In genomic region chr22:37752189-37753061, GRCh38 we compare ENCODE assay signal across 8 cellular contexts. TPM values are rescaled to one million over a fixed set of nuclear protein-coding genes. Genes with fewer than 3 reads are reported as not detected.
A peak's percentile ranks its signal among the peaks of the same experiment; 100 is the strongest.
DNase-seq lines count a peak whose midpoint lies in the region; TF ChIP-seq lines count a peak whose summit lies in the region.

No MANE protein-coding gene starts in this region.

- H3K36me3 Mint-ChIP-seq in osteocyte (ENCODE audit: unreplicated experiment) (peaks cover 7% of the 10 kb centered on the region), endothelial cell (ENCODE audit: low read depth, unreplicated experiment) (peaks cover 19% of the 10 kb centered on the region)
- H3K36me3 Mint-ChIP-seq in activated CD4-positive, alpha-beta memory T cell treated with anti-CD3 and anti-CD28 coated beads for 36 hours, result peaks cover 5% of the 10 kb centered on the region

- H3K4me1 Mint-ChIP-seq in osteocyte (ENCODE audit: unreplicated experiment) (peaks cover 71% of the 10 kb centered on the region), endothelial cell (ENCODE audit: unreplicated experiment) (peaks cover 27% of the 10 kb centered on the region)
- peaks cover 12% of the 10 kb centered on the region for H3K4me1 Mint-ChIP-seq in activated CD4-positive, alpha-beta memory T cell treated with anti-CD3 and anti-CD28 coated beads for 36 hours (ENCODE audit: low read depth)

- POLR2A ChIA-PET in activated CD4-positive, alpha-beta memory T cell treated with anti-CD3 and anti-CD28 coated beads for 36 hours (lab: Charles Lee), result no interaction called here

- H3K4me3 ChIP-seq in Peyer's patch, result no peak overlapping the region
- H3K4me3 ChIP-seq in fibroblast of the aortic adventitia (ENCODE audit: low read depth, low read length), result no peak overlapping the region

- TF ChIP-seq POLR2A in Peyer's patch (IDR thresholded peaks at IDR 0.05), result no peak

- intact Hi-C loops in activated CD4-positive, alpha-beta memory T cell treated with anti-CD3 and anti-CD28 coated beads for 36 hours (cut with micrococcal nuclease), result no loop called here

- CTCF ChIA-PET in activated CD4-positive, alpha-beta memory T cell treated with anti-CD3 and anti-CD28 coated beads for 36 hours (lab: Charles Lee), result no interaction called here

- H3K4me3 Mint-ChIP-seq in osteocyte (ENCODE audit: unreplicated experiment) (peak overlapping the region; percentile 60), endothelial cell (ENCODE audit: unreplicated experiment) (no peak overlapping the region)
- H3K4me3 Mint-ChIP-seq in activated CD4-positive, alpha-beta memory T cell treated with anti-CD3 and anti-CD28 coated beads for 36 hours, result no peak overlapping the region

- DNase-seq in Peyer's patch (peak; percentile 35 to 88 (median 69)), fibroblast of the aortic adventitia (ENCODE audit: low read depth) (peak; percentile 99), osteocyte (ENCODE audit: extremely low spot score, unreplicated experiment) (peak; percentile 97), GM13976 (ENCODE audit: low spot score) (no peak), endothelial cell (ENCODE audit: low spot score) (no peak), NCI-H146 (lab: John Stamatoyannopoulos, UW) (no peak)
- DNase-seq in activated CD4-positive, alpha-beta memory T cell treated with anti-CD3 and anti-CD28 coated beads for 36 hours, result no peak

- H3K36me3 ChIP-seq in Peyer's patch, result peaks cover 0 to 38% (median 0%) of the 10 kb centered on the region in 3 donors

- H3K9me3 ChIP-seq in Peyer's patch, result no peaks in the 10 kb centered on the region

- 0 out of 2 replicates have a peak overlapping the region, but pooled peaks have one; percentile 5 for H3K27ac ChIP-seq in C4-2B
- peak overlapping the region; percentile 27 to 89 (median 58) for H3K27ac ChIP-seq in Peyer's patch

- H3K27ac Mint-ChIP-seq in osteocyte (ENCODE audit: unreplicated experiment), result peak overlapping the region; percentile 95
- H3K27ac Mint-ChIP-seq in activated CD4-positive, alpha-beta memory T cell treated with anti-CD3 and anti-CD28 coated beads for 36 hours, result no peak overlapping the region
- H3K27ac Mint-ChIP-seq in endothelial cell (ENCODE audit: unreplicated experiment), result no peak overlapping the region

- H3K27me3 ChIP-seq in Peyer's patch, result no peaks in the 10 kb centered on the region

- in situ Hi-C loops in GM13976 (cut with MboI; ENCODE audit: low sequenced_read_pairs, unreplicated experiment), result no loop called here

- H3K4me1 ChIP-seq in Peyer's patch, result peaks cover 0 to 50% (median 10%) of the 10 kb centered on the region in 4 donors

- TF ChIP-seq CTCF in C4-2B (conservative IDR thresholded peaks at IDR 0.05), result no peak
- peak in 1 of 6 experiments; percentile 26 for TF ChIP-seq CTCF in Peyer's patch (IDR thresholded peaks at IDR 0.05)
- peak; percentile 56 for TF ChIP-seq CTCF in fibroblast of the aortic adventitia (IDR thresholded peaks at IDR 0.05; ENCODE audit: insufficient read depth, low read length)
- peak; percentile 24 for TF ChIP-seq CTCF in osteocyte (IDR thresholded peaks at IDR 0.05)
- no peak for TF ChIP-seq CTCF in GM13976 (IDR thresholded peaks at IDR 0.05; ENCODE audit: borderline replicate concordance, control extremely low read depth, extremely low read depth, insufficient read depth, missing control alignments)
- no peak for TF ChIP-seq CTCF in endothelial cell (IDR thresholded peaks at IDR 0.05; ENCODE audit: unreplicated experiment)

- no peaks in the 10 kb centered on the region for H3K27me3 Mint-ChIP-seq in osteocyte (ENCODE audit: unreplicated experiment)
- no peaks in the 10 kb centered on the region for H3K27me3 Mint-ChIP-seq in activated CD4-positive, alpha-beta memory T cell treated with anti-CD3 and anti-CD28 coated beads for 36 hours
- peaks cover 10% of the 10 kb centered on the region for H3K27me3 Mint-ChIP-seq in endothelial cell (ENCODE audit: unreplicated experiment)

- H3K9me3 Mint-ChIP-seq in osteocyte (ENCODE audit: unreplicated experiment) (no peaks in the 10 kb centered on the region), endothelial cell (ENCODE audit: unreplicated experiment) (no peaks in the 10 kb centered on the region)
- no peaks in the 10 kb centered on the region for H3K9me3 Mint-ChIP-seq in activated CD4-positive, alpha-beta memory T cell treated with anti-CD3 and anti-CD28 coated beads for 36 hours

RNA-seq across cellular contexts. Expression of gene GCAT, which starts 55.3 kb away (rescaled TPM):
- total RNA-seq in Peyer's patch (1 to 10 TPM; 3.8 to 9.3 (median 8.9) TPM), fibroblast of the aortic adventitia (ENCODE audit: low replicate concordance) (13.1 and 16.2 TPM in 2 replicates), osteocyte (33.4 and 38.0 TPM in 2 replicates), endothelial cell (ENCODE audit: unreplicated experiment) (4.1 TPM)
- 10 to 100 TPM; 21.8 TPM for total RNA-seq in activated CD4-positive, alpha-beta memory T cell treated with anti-CD3 and anti-CD28 coated beads for 36 hours

RNA-seq across cellular contexts. Expression of gene TRIOBP, which starts 55.6 kb away (rescaled TPM):
- total RNA-seq in Peyer's patch (10 to 100 TPM; 54.6 to 89.1 (median 83.6) TPM), fibroblast of the aortic adventitia (ENCODE audit: low replicate concordance) (150 and 151 TPM in 2 replicates), osteocyte (103 and 105 TPM in 2 replicates), endothelial cell (ENCODE audit: unreplicated experiment) (110 TPM)
- 10 to 100 TPM; 25.0 to 26.8 TPM for total RNA-seq in activated CD4-positive, alpha-beta memory T cell treated with anti-CD3 and anti-CD28 coated beads for 36 hours

Comparison
In these comparisons a context has a peak if more than half of its experiments do, and no peak if none do; other contexts are left out.
1. CTCF ChIP-seq: peak in fibroblast of the aortic adventitia (single experiment) and osteocyte (single experiment); none in C4-2B (single experiment), GM13976 (single experiment) and endothelial cell (single experiment).
2. DNase-seq: peak in Peyer's patch (3 of 3), fibroblast of the aortic adventitia (single experiment) and osteocyte (single experiment); none in activated CD4-positive, alpha-beta memory T cell treated with anti-CD3 and anti-CD28 coated beads for 36 hours (single experiment), GM13976 (single experiment), endothelial cell (single experiment) and NCI-H146 (single experiment).